8 cellular contexts compared by ENCODE assay signal in the genomic region with DNA sequence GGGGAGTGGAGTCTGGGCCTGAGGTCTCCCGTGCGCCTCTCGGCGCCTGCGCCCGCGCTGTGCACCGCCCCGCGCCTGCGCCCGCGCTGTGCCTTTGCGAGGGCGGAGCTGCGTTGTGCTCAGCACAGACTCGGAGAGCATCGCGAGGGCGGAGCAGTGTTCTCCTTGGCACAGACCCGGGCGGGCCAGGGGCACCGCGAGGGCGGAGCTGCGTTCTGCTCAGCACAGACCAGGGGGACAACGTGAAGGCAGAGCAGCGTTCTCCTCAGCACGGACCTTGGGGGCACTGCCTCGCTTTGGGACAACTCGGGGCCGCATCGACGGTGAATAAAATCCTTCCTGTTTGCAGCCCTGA.
DNase-seq lines count a peak whose midpoint lies in the region; ATAC-seq, FAIRE-seq and TF ChIP-seq lines count a peak whose summit lies in the region.
"Not testable (repeated sequence)": the region's sequence is repeated elsewhere in the genome, so short reads cannot be mapped to it uniquely, and the experiment has no call there.

No MANE protein-coding gene starts in this region.

- H2AFZ ChIP-seq in PC-9 = not testable (repeated sequence)

- in situ Hi-C loops in astrocyte of the cerebellum (cut with HindIII; ENCODE audit: low sequenced_read_pairs) = not testable (repeated sequence)

- H3K4ac ChIP-seq in mesendoderm (ENCODE audit: low read depth, low read length) = not testable (repeated sequence)

- intact Hi-C loops in PC-9 (cut with micrococcal nuclease; ENCODE audit: unreplicated experiment) = not testable (repeated sequence)

- no CpG with 5 or more reads among the region's 34 CpGs for WGBS in mesendoderm (ENCODE audit: extremely low coverage, insufficient coverage, low lambda C conversion rate)
- 2 to 21% (median 7%) methylated on average over 11 to 25 of the region's 34 CpGs for WGBS in small intestine, 3 donors

- H4K5ac ChIP-seq in mesendoderm (ENCODE audit: low read length) = not testable (repeated sequence)

- BruUV-seq in PC-9 (replicated peaks; lab: Mats Ljungman, UMichigan) = not testable (repeated sequence)

- CTCF ChIA-PET in PC-9 (lab: Charles Lee) = not testable (repeated sequence)

- H3K79me1 ChIP-seq in mesendoderm (ENCODE audit: low read length) = not testable (repeated sequence)

- not testable (repeated sequence) for H4K8ac ChIP-seq in mesendoderm (ENCODE audit: low read depth, low read length)

- H3K56ac ChIP-seq in mesendoderm (ENCODE audit: low read length) = not testable (repeated sequence)

- not testable (repeated sequence) for H3K79me2 ChIP-seq in PC-9 (ENCODE audit: low read depth); mesendoderm (ENCODE audit: control insufficient read depth, insufficient read depth, low read length)

- FAIRE-seq in small intestine (lab: Jason Lieb, UNC) = not testable (repeated sequence)

- not testable (repeated sequence) for H3K27ac ChIP-seq in PC-9; mesendoderm (ENCODE audit: low read depth, low read length); small intestine (ENCODE audit: low read depth in 1 of 2, low read length in 1 of 2)

- not testable (repeated sequence) for H3K4me1 ChIP-seq in PC-9 (replicated peaks; ENCODE audit: insufficient read depth); mesendoderm (ENCODE audit: control insufficient read depth, low read depth, low read length); small intestine (ENCODE audit: control insufficient read depth in 2 of 2, insufficient read depth in 1 of 2, low read depth in 1 of 2, low read length in 1 of 2)

- ATAC-seq in GM21381 (IDR thresholded peaks at IDR 0.05; ENCODE audit: unreplicated experiment) (peak; percentile 54), HG03045 (IDR thresholded peaks at IDR 0.05; ENCODE audit: unreplicated experiment) (peak; percentile 100)

- H3F3A ChIP-seq in PC-9 (ENCODE audit: insufficient read depth, low read depth) = not testable (repeated sequence)

- H3K18ac ChIP-seq in mesendoderm (ENCODE audit: low read length) = not testable (repeated sequence)

- not testable (repeated sequence) for H3K9me3 ChIP-seq in PC-9 (ENCODE audit: insufficient read depth, low read depth); small intestine (ENCODE audit: control insufficient read depth, low read depth)

- peak; percentile 14 for DNase-seq in EH (ENCODE audit: low read depth)
- peak; percentile 21 to 22 for DNase-seq in PC-9
- not testable (repeated sequence) for DNase-seq in astrocyte of the cerebellum (ENCODE audit: low read depth)
- peak; percentile 0 for DNase-seq in fibroblast of the conjunctiva (ENCODE audit: low read depth)
- DNase-seq in mesendoderm = peak; percentile 41
- DNase-seq in small intestine = peak; percentile 51

- H3K9ac ChIP-seq in mesendoderm (ENCODE audit: low read length) = not testable (repeated sequence)

- not testable (repeated sequence) for H2BK15ac ChIP-seq in mesendoderm (replicated peaks; ENCODE audit: low read depth)

- not testable (repeated sequence) for H3K23ac ChIP-seq in mesendoderm (ENCODE audit: low read length)

- not testable (repeated sequence) for H3K36me3 ChIP-seq in PC-9 (ENCODE audit: low read depth); mesendoderm (ENCODE audit: control insufficient read depth, insufficient read depth, low read length); small intestine (ENCODE audit: control insufficient read depth in 2 of 2, insufficient read depth in 2 of 2, low read length in 2 of 2)

- H2BK120ac ChIP-seq in mesendoderm (ENCODE audit: low read depth, low read length) = not testable (repeated sequence)

- not testable (repeated sequence) for H3K27me3 ChIP-seq in PC-9 (ENCODE audit: insufficient read depth, low read depth); mesendoderm (ENCODE audit: insufficient read depth, low read length, poor library complexity); small intestine (ENCODE audit: control insufficient read depth in 2 of 2, insufficient read depth in 2 of 2, low read length in 2 of 2)

- H3K4me2 ChIP-seq in PC-9 = peak overlapping the region; percentile 36; the same call in 1 of the 2 replicates
- not testable (repeated sequence) for H3K4me2 ChIP-seq in mesendoderm (ENCODE audit: low read length)

- H2AK5ac ChIP-seq in mesendoderm (ENCODE audit: low read length) = not testable (repeated sequence)

- not testable (repeated sequence) for H3K9me2 ChIP-seq in PC-9 (ENCODE audit: insufficient read depth)

- POLR2A ChIA-PET in PC-9 (lab: Charles Lee; ENCODE audit: unreplicated experiment) = not testable (repeated sequence)

- H2BK5ac ChIP-seq in mesendoderm (ENCODE audit: low read length) = not testable (repeated sequence)

- not testable (repeated sequence) for TF ChIP-seq CTCF in PC-9 (conservative IDR thresholded peaks at IDR 0.05); astrocyte of the cerebellum (IDR thresholded peaks at IDR 0.05; ENCODE audit: low read depth, low read length, missing control alignments)

- not testable (repeated sequence) for H3K4me3 ChIP-seq in PC-9; mesendoderm (ENCODE audit: low read length)
- H3K4me3 ChIP-seq in astrocyte of the cerebellum (ENCODE audit: low read depth, low read length) (peak overlapping the region; percentile 36), small intestine (ENCODE audit: low read depth in 1 of 2, low read length in 2 of 2) (peak overlapping the region in 1 of 2 donors; percentile 23)

- not testable (repeated sequence) for H4K20me1 ChIP-seq in PC-9 (ENCODE audit: insufficient read depth)
